Comparison of ENCODE assay signal across 2 cellular contexts in the genomic region with DNA sequence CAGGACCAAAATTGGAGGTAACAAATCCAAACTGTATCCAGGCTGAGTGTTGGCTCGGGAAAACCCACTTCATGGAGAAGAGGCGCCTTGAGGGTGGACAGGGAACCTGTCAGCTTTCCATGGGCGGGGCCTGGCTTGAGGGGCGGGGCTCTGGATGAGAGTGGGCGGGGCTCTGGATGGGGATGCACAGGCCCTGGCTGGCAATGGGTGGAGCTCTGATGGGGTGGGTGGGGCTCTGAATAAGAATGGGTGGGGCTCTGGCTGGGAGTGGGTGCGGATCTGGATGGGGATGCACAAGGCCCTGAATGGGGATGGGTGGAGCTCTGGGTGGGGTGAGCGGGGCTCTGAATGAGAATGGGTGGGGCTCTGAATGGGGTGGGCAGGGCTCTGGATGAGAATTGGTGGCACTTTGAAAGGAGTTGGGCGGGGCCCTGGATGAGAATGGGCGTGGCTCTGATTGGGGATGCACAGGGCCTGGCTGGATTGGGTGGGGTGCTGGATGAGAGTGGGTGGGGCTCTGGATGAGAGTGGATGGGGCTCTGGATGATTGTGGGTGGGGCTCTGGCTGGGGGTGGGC.
TF ChIP-seq lines count a peak whose summit lies in the region.

No MANE protein-coding gene starts in this region.

TF ChIP-seq in SK-N-SH, 30 proteins besides CTCF, POLR2A, EP300 and RAD21 (continued from another document):
- TF ChIP-seq MEF2A (IDR thresholded peaks at IDR 0.05; ENCODE audit: borderline replicate concordance, low read depth) (no peak), POLR2AphosphoS5 (IDR thresholded peaks at IDR 0.05; ENCODE audit: low read depth, low read length) (no peak), YY1 (IDR thresholded peaks at IDR 0.05; ENCODE audit: low read depth) (no peak), GATA2 (CRISPR knock-in tag; IDR thresholded peaks at IDR 0.05) (no peak), TAF1 (IDR thresholded peaks at IDR 0.05; ENCODE audit: borderline replicate concordance, low read depth, low read length) (no peak), SMC3 (IDR thresholded peaks at IDR 0.05; ENCODE audit: low read depth, low read length) (no peak), RXRA (IDR thresholded peaks at IDR 0.05; ENCODE audit: borderline replicate concordance, low read depth) (no peak), EZH2phosphoT487 (IDR thresholded peaks at IDR 0.05; ENCODE audit: borderline replicate concordance, low read depth) (no peak)
- TF ChIP-seq, protein P1, sequence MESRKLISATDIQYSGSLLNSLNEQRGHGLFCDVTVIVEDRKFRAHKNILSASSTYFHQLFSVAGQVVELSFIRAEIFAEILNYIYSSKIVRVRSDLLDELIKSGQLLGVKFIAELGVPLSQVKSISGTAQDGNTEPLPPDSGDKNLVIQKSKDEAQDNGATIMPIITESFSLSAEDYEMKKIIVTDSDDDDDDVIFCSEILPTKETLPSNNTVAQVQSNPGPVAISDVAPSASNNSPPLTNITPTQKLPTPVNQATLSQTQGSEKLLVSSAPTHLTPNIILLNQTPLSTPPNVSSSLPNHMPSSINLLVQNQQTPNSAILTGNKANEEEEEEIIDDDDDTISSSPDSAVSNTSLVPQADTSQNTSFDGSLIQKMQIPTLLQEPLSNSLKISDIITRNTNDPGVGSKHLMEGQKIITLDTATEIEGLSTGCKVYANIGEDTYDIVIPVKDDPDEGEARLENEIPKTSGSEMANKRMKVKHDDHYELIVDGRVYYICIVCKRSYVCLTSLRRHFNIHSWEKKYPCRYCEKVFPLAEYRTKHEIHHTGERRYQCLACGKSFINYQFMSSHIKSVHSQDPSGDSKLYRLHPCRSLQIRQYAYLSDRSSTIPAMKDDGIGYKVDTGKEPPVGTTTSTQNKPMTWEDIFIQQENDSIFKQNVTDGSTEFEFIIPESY (IDR thresholded peaks at IDR 0.05; ENCODE audit: borderline replicate concordance, low read depth) = no peak

TF ChIP-seq in SK-N-SH treated with all-trans-retinoic acid at 6 μM for 48 hours, 23 proteins besides CTCF, POLR2A, EP300 and RAD21 (continued from another document):
- TF ChIP-seq, protein P2, sequence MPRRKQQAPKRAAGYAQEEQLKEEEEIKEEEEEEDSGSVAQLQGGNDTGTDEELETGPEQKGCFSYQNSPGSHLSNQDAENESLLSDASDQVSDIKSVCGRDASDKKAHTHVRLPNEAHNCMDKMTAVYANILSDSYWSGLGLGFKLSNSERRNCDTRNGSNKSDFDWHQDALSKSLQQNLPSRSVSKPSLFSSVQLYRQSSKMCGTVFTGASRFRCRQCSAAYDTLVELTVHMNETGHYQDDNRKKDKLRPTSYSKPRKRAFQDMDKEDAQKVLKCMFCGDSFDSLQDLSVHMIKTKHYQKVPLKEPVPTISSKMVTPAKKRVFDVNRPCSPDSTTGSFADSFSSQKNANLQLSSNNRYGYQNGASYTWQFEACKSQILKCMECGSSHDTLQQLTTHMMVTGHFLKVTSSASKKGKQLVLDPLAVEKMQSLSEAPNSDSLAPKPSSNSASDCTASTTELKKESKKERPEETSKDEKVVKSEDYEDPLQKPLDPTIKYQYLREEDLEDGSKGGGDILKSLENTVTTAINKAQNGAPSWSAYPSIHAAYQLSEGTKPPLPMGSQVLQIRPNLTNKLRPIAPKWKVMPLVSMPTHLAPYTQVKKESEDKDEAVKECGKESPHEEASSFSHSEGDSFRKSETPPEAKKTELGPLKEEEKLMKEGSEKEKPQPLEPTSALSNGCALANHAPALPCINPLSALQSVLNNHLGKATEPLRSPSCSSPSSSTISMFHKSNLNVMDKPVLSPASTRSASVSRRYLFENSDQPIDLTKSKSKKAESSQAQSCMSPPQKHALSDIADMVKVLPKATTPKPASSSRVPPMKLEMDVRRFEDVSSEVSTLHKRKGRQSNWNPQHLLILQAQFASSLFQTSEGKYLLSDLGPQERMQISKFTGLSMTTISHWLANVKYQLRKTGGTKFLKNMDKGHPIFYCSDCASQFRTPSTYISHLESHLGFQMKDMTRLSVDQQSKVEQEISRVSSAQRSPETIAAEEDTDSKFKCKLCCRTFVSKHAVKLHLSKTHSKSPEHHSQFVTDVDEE (CRISPR knock-in tag; IDR thresholded peaks at IDR 0.05) = no peak
- TF ChIP-seq OSR1 (CRISPR knock-in tag; IDR thresholded peaks at IDR 0.05) (no peak), BACH2 (CRISPR knock-in tag; IDR thresholded peaks at IDR 0.05; ENCODE audit: borderline replicate concordance) (no peak), ZFP3 (CRISPR knock-in tag; IDR thresholded peaks at IDR 0.05) (no peak)
- TF ChIP-seq, protein P3, sequence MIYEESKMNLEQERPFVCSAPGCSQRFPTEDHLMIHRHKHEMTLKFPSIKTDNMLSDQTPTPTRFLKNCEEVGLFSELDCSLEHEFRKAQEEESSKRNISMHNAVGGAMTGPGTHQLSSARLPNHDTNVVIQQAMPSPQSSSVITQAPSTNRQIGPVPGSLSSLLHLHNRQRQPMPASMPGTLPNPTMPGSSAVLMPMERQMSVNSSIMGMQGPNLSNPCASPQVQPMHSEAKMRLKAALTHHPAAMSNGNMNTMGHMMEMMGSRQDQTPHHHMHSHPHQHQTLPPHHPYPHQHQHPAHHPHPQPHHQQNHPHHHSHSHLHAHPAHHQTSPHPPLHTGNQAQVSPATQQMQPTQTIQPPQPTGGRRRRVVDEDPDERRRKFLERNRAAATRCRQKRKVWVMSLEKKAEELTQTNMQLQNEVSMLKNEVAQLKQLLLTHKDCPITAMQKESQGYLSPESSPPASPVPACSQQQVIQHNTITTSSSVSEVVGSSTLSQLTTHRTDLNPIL (CRISPR knock-in tag; IDR thresholded peaks at IDR 0.05; ENCODE audit: low read depth) = no peak
